Comparison of ENCODE assay signal across 8 cellular contexts in the genomic region with DNA sequence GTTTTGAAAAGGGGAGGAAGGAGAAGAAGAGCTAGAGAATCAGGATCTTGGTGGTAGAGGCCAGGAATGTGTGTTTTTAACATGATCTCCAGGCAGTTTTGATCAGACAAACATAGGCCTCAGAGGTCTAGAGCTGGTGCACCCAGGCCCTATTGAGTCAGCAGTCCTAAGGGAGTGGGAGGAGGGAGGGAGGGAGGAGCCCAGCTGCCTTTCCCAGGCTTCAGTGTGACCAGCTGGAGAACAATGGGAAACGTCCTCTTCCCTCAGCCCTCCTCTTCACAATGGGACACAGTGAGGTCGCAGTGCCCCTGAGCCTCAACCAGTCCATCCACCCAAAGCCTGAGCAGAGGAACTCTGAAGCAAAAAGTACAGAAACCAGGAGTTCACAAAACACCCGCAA. TPM values are rescaled to one million over a fixed set of nuclear protein-coding genes. Genes with fewer than 3 reads are reported as not detected.
DNase-seq lines count a peak whose midpoint lies in the region; ATAC-seq and TF ChIP-seq lines count a peak whose summit lies in the region.

No MANE protein-coding gene starts in this region.

- no peaks in the 10 kb centered on the region for H3K9me3 Mint-ChIP-seq in nephron

- H3K4me3 Mint-ChIP-seq in nephron: peak overlapping the region in 1 of 3 experiments; percentile 5

- peak overlapping the region; percentile 77 for H3K27ac ChIP-seq in C4-2B
- H3K27ac ChIP-seq in OCI-LY7 (ENCODE audit: low read depth, low read length, poor library complexity, severe bottlenecking): no peak overlapping the region
- H3K27ac ChIP-seq in fibroblast of lung (ENCODE audit: insufficient read depth, low read length): no peak overlapping the region

- H3K4me3 ChIP-seq in OCI-LY7 (ENCODE audit: low read depth, low read length, poor library complexity, severe bottlenecking) (no peak overlapping the region), fibroblast of lung (replicated peaks in 1 of 4; ENCODE audit: control extremely low read depth in 1 of 4, insufficient read depth in 1 of 4, low read depth in 3 of 4, low read length in 4 of 4) (no peak overlapping the region)

- peaks cover 29% of the 10 kb centered on the region for H3K4me1 Mint-ChIP-seq in nephron

- H3K36me3 ChIP-seq in OCI-LY7 (ENCODE audit: insufficient read depth, low read length) (no peaks in the 10 kb centered on the region), fibroblast of lung (ENCODE audit: control insufficient read depth, insufficient read depth, low read length) (no peaks in the 10 kb centered on the region)

- no peaks in the 10 kb centered on the region for H4K20me1 ChIP-seq in OCI-LY7 (ENCODE audit: insufficient read depth, low read length)
- H4K20me1 ChIP-seq in fibroblast of lung (ENCODE audit: control insufficient read depth, extremely low read depth, insufficient read depth, low read length): no peaks in the 10 kb centered on the region

- no peak overlapping the region for H3K9ac ChIP-seq in fibroblast of lung (ENCODE audit: insufficient read depth, low read length)

- H3K9me2 ChIP-seq in OCI-LY7 (ENCODE audit: insufficient read depth, low read length): no peaks in the 10 kb centered on the region

- no peak for DNase-seq in OCI-LY7 (ENCODE audit: low spot score)
- DNase-seq in fibroblast of lung (ENCODE audit: low read depth in 2 of 2): peak; percentile 65 to 72
- DNase-seq in HUDEP-2 (lab: John Stamatoyannopoulos, UW; ENCODE audit: unreplicated experiment in 76 of 76): no peak
- DNase-seq in CD1c-positive myeloid dendritic cell (ENCODE audit: extremely low spot score): no peak
- DNase-seq in stimulated activated CD4-positive, alpha-beta T cell treated with anti-CD3 and anti-CD28 coated beads, Interleukin-4, amount 100 ng/mL, for 24 hours: no peak

- intact Hi-C loops in OCI-LY7 (cut with micrococcal nuclease; ENCODE audit: unreplicated experiment): no loop called here

- H3K36me3 Mint-ChIP-seq in nephron (ENCODE audit: low read depth): no peaks in the 10 kb centered on the region

- H3K27me3 Mint-ChIP-seq in nephron (ENCODE audit: low read depth): peaks cover 4% of the 10 kb centered on the region

- H3K27me3 ChIP-seq in fibroblast of lung (ENCODE audit: control insufficient read depth, insufficient read depth, low read length): no peaks in the 10 kb centered on the region

- CTCF ChIA-PET in OCI-LY7 (lab: Charles Lee; ENCODE audit: unreplicated experiment): no interaction called here

- no peak overlapping the region for H3K4me2 ChIP-seq in OCI-LY7 (ENCODE audit: low read length)
- no peak overlapping the region for H3K4me2 ChIP-seq in fibroblast of lung (ENCODE audit: extremely low read depth, insufficient read depth, low read length)

- H2AFZ ChIP-seq in OCI-LY7 (ENCODE audit: low read length) (0 out of 2 replicates have a peak overlapping the region, but pooled peaks have one; percentile 5), fibroblast of lung (ENCODE audit: low read length) (peak overlapping the region; percentile 2)

- peaks cover 6% of the 10 kb centered on the region for H3K4me1 ChIP-seq in OCI-LY7 (ENCODE audit: insufficient read depth, low read length, poor library complexity, severe bottlenecking)
- H3K4me1 ChIP-seq in fibroblast of lung (ENCODE audit: control insufficient read depth, extremely low read depth, insufficient read depth, low read length): peaks cover 2% of the 10 kb centered on the region

- ATAC-seq in GM21723 (IDR thresholded peaks at IDR 0.05; ENCODE audit: unreplicated experiment): no peak

- no TSS peak for BruUV-seq in OCI-LY7 (replicated peaks; lab: Mats Ljungman, UMichigan)

- H3K79me2 ChIP-seq in OCI-LY7 (ENCODE audit: insufficient read depth, low read depth, low read length) (no peaks in the 10 kb centered on the region), fibroblast of lung (ENCODE audit: control insufficient read depth, insufficient read depth, low read length) (no peaks in the 10 kb centered on the region)

- POLR2A ChIA-PET in OCI-LY7 (lab: Charles Lee): interaction anchor here (0.5 to 1.4 kb wide), 5 partner anchors 12 to 1986 kb away, joined by 3 to 6 read pairs (median 3); no protein-coding TSS in a partner anchor

- H3K27ac Mint-ChIP-seq in nephron: peak overlapping the region; percentile 82 to 95 (median 94)

- no peak for TF ChIP-seq CTCF in C4-2B (conservative IDR thresholded peaks at IDR 0.05)
- no peak for TF ChIP-seq CTCF in OCI-LY7 (conservative IDR thresholded peaks at IDR 0.05; ENCODE audit: low read length)
- TF ChIP-seq CTCF in fibroblast of lung (conservative IDR thresholded peaks at IDR 0.05 in 1 of 2, IDR thresholded peaks at IDR 0.05 in 1 of 2; ENCODE audit: low read depth in 1 of 2, low read length in 2 of 2): no peak
- no peak for TF ChIP-seq CTCF in nephron (IDR thresholded peaks at IDR 0.05; ENCODE audit: unreplicated experiment in 3 of 3)

- H3K9me3 ChIP-seq in OCI-LY7 (ENCODE audit: low read length): no peaks in the 10 kb centered on the region
- no peaks in the 10 kb centered on the region for H3K9me3 ChIP-seq in fibroblast of lung (ENCODE audit: control insufficient read depth, insufficient read depth, low read depth, low read length)

RNA-seq across cellular contexts. Expression of gene ELAPOR1, which starts 37.2 kb away (rescaled TPM):
- total RNA-seq in OCI-LY7 (2014; rRNA removed; shearing (Covaris generic)): not detected in 2 replicates
- total RNA-seq in OCI-LY7 (2022) (0.35 TPM in 1 of 2 replicates, not detected in the other), fibroblast of lung (0.17 and 0.26 TPM in 2 replicates)
- 0.30 and 0.76 TPM in 2 replicates for polyA plus RNA-seq in fibroblast of lung
- 0.22 and 0.51 TPM in 2 replicates for polyA plus RNA-seq in fibroblast of lung (2012)
- polyA minus RNA-seq in fibroblast of lung (ENCODE audit: low replicate concordance): 1.1 TPM in 1 of 2 replicates, not detected in the other

Comparison
In these comparisons a context has a peak if more than half of its experiments do, and no peak if none do; other contexts are left out.
1. DNase-seq: peak in fibroblast of lung (2 of 2); none in OCI-LY7 (single experiment), HUDEP-2 (0 of 76), CD1c-positive myeloid dendritic cell (single experiment) and stimulated activated CD4-positive, alpha-beta T cell treated with anti-CD3 and anti-CD28 coated beads, Interleukin-4, amount 100 ng/mL, for 24 hours (single experiment).